ENCODE assay signal across 21 cellular contexts in the genomic region with DNA sequence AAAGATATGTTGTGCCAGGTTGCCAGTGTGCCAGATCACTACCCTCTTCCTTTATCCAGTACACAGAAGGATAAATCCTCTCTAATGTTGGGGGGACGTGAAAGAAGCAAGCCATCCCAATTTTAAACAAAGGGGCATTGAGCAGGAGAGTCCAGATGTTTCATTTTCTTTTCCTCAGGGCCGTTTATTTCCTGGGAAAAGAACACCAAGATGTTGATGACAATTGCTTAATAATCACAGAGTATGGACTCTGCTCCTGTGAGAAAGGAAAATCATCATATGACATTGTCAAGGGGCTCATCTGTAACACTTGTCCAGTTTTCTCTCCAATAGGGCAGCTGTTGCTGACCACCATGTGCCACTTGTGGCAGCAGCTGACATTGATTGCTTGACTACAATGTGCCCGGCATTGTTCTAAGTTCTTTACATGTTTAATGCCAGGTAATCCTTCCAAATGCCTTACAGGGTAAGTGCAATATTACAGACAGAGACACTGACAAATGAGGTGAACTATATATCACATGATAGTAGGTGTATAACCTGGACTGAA.
"Had no signal": no experiment of that assay in that cellular context is flagged by ENCODE, and none has a peak within 500 bp of the region (broad histone marks: within the 10 kb centered on the region; RNA-seq: fewer than 3 reads in every experiment).

No MANE protein-coding gene starts in this region.

- H3K27me3 Mint-ChIP-seq: naive thymus-derived CD4-positive, alpha-beta T cell had no signal

- H3K27me3 ChIP-seq: heart right ventricle, neutrophil, suprapubic skin, tibial artery, upper lobe of left lung, vagina had no signal

- H3K4me3 Mint-ChIP-seq: memory B cell; naive thymus-derived CD4-positive, alpha-beta T cell had no signal

- H3K36me3 ChIP-seq: heart right ventricle, lower lobe of right lung, neutrophil, suprapubic skin, tibial artery, upper lobe of left lung, vagina had no signal

- H3K4me2 ChIP-seq: smooth muscle cell had no signal

- H3K9me3 ChIP-seq: lower lobe of right lung, neutrophil, psoas muscle, suprapubic skin, tibial artery, upper lobe of left lung, vagina had no signal

- DNase-seq: cerebellar nuclear complex; dermis blood vessel endothelial cell; erythroblast; foreskin melanocyte; heart right ventricle; hypothalamus; kidney glomerular epithelial cell; lower lobe of right lung; midbrain; naive thymus-derived CD4-positive, alpha-beta T cell; psoas muscle; retina; stimulated activated CD4-positive, alpha-beta T cell treated with anti-CD3 and anti-CD28 coated beads, Interleukin-2, amount 100 ng/mL, for 48 hours; stimulated activated naive CD4-positive, alpha-beta T cell treated with Interleukin-2 at 50 U/mL for 16 hours; tibial artery; upper lobe of left lung had no signal

- H3K9me3 Mint-ChIP-seq: memory B cell had no signal

- H3K27ac ChIP-seq: lower lobe of right lung, neutrophil, psoas muscle, suprapubic skin, tibial artery, upper lobe of left lung, vagina had no signal

- H3K4me3 ChIP-seq: heart right ventricle, lower lobe of right lung, psoas muscle, smooth muscle cell, suprapubic skin, tibial artery, upper lobe of left lung, vagina had no signal

- H3K36me3 Mint-ChIP-seq: memory B cell; naive thymus-derived CD4-positive, alpha-beta T cell had no signal

- H3K4me1 ChIP-seq: lower lobe of right lung, psoas muscle, upper lobe of left lung, vagina had no signal

- H3K27ac Mint-ChIP-seq: memory B cell; naive thymus-derived CD4-positive, alpha-beta T cell had no signal
